In genomic region chr13:27270594-27271520, GRCh38 we compare ENCODE assay signal across 8 cellular contexts. TPM values are rescaled to one million over a fixed set of nuclear protein-coding genes. Genes with fewer than 3 reads are reported as not detected.
A peak's percentile ranks its signal among the peaks of the same experiment; 100 is the strongest.
DNase-seq lines count a peak whose midpoint lies in the region; ATAC-seq and TF ChIP-seq lines count a peak whose summit lies in the region.

RASL11A (plus strand) TSS chr13:27270830; CDS start chr13:27270945, 115 bp downstream.

- H3K36me3 Mint-ChIP-seq in chondrocyte (ENCODE audit: low read depth): peaks cover 2% of the 10 kb centered on the region

- DNase-seq in NCI-H2171 (lab: John Stamatoyannopoulos, UW): peak; percentile 22
- peak; percentile 54 to 68 for DNase-seq in activated CD4-positive, alpha-beta T cell treated with anti-CD3 and anti-CD28 coated beads for 24 hours (ENCODE audit: low read depth in 2 of 2)
- DNase-seq in chondrocyte (ENCODE audit: low spot score): peak; percentile 95
- peak; percentile 64 for DNase-seq in kidney glomerular epithelial cell (lab: John Stamatoyannopoulos, UW)
- peak; percentile 34 to 62 for DNase-seq in stimulated activated CD4-positive, alpha-beta T cell treated with anti-CD3 and anti-CD28 coated beads, Interleukin-1b, Interleukin-23, amount 100 ng/mL, for 1 hour (ENCODE audit: low read depth in 2 of 2)

- ATAC-seq in GM18498 (IDR thresholded peaks at IDR 0.05; ENCODE audit: unreplicated experiment) (peak; percentile 91), HG02884 (IDR thresholded peaks at IDR 0.05; ENCODE audit: unreplicated experiment) (peak; percentile 75)

- TF ChIP-seq CTCF in 22Rv1 (IDR thresholded peaks at IDR 0.05) (peak; percentile 96), chondrocyte (IDR thresholded peaks at IDR 0.05) (peak; percentile 100)

- peak within 1 kb of the TSS; percentile 63 for H3K27ac ChIP-seq in 22Rv1

- H3K9me3 Mint-ChIP-seq in chondrocyte (ENCODE audit: low read depth): no peaks in the 10 kb centered on the region

- H3K27ac Mint-ChIP-seq in chondrocyte (ENCODE audit: unreplicated experiment): peak within 1 kb of the TSS; percentile 77

- peaks cover 4% of the 10 kb centered on the region for H3K27me3 Mint-ChIP-seq in chondrocyte (ENCODE audit: low read depth)

- peak within 1 kb of the TSS; percentile 80 for H3K4me3 Mint-ChIP-seq in chondrocyte (ENCODE audit: unreplicated experiment)

- H3K4me1 Mint-ChIP-seq in chondrocyte (ENCODE audit: low read depth): peaks cover 38% of the 10 kb centered on the region

RNA-seq across cellular contexts. Expression of gene RASL11A, which starts in this region (rescaled TPM):
- 2.2 to 5.8 TPM (median 3.1 TPM) in 3 replicates for total RNA-seq in chondrocyte

Comparison
In these comparisons a context has a peak if more than half of its experiments do, and no peak if none do; other contexts are left out.
1. Peak in every context shown above with its lines: DNase-seq, ATAC-seq and H3K27ac ChIP-seq.
2. DNase-seq: peak in every context shown above with its lines; median percentile 95 in chondrocyte; 64 in kidney glomerular epithelial cell; 61 in activated CD4-positive, alpha-beta T cell treated with anti-CD3 and anti-CD28 coated beads for 24 hours; 48 in stimulated activated CD4-positive, alpha-beta T cell treated with anti-CD3 and anti-CD28 coated beads, Interleukin-1b, Interleukin-23, amount 100 ng/mL, for 1 hour; 22 in NCI-H2171.